12 cellular contexts compared by ENCODE assay signal in genomic region chr16:19517424-19518089, GRCh38. TPM values are rescaled to one million over a fixed set of nuclear protein-coding genes. Genes with fewer than 3 reads are reported as not detected.
A peak's percentile ranks its signal among the peaks of the same experiment; 100 is the strongest.
DNase-seq lines count a peak whose midpoint lies in the region; ATAC-seq, FAIRE-seq and TF ChIP-seq lines count a peak whose summit lies in the region.
"Had no signal": no experiment of that assay in that cellular context is flagged by ENCODE, and none has a peak within 500 bp of the region (broad histone marks: within the 10 kb centered on the region; RNA-seq: fewer than 3 reads in every experiment).

No MANE protein-coding gene starts in this region.

- CTCF ChIA-PET in A549 (lab: Yijun Ruan, JAX) = interaction anchor here (0.6 to 3.2 kb wide), 7 partner anchors 13 to 534 kb away, joined by 3 to 24 read pairs (median 4); partner anchors contain the start of genes TMC7 and VPS35L

- ATAC-seq in A549 (no peak), HG03135 (IDR thresholded peaks at IDR 0.05; ENCODE audit: unreplicated experiment) (no peak), GM21528 (IDR thresholded peaks at IDR 0.05; ENCODE audit: low FRiP score, unreplicated experiment) (no peak)

- DNase-seq in A549 (ENCODE audit: low read depth in 1 of 2, low spot score in 1 of 2) (peak; percentile 35 to 48), H4 (ENCODE audit: low spot score) (peak; percentile 78), SW480 (ENCODE audit: low spot score) (peak; percentile 17), epithelial cell of prostate (ENCODE audit: low read depth, low spot score) (peak; percentile 82), superior temporal gyrus (ENCODE audit: extremely low spot score) (no peak)
- DNase-seq in activated effector memory CD4-positive, alpha-beta T cell treated with anti-CD3 and anti-CD28 coated beads, Interleukin-2, amount 50 U/mL, for 16 hours = no peak
- DNase-seq: activated B cell treated with CpG ODN at 0.5 μM for 24 hours; NCI-H146; nephron progenitor cell; stimulated activated CD4-positive, alpha-beta T cell treated with anti-CD3 and anti-CD28 coated beads, Interleukin-12 subunit alpha, Interleukin-12 subunit beta, amount 100 ng/mL, for 4 hours had no signal

- TF ChIP-seq RAD21 in A549 (conservative IDR thresholded peaks at IDR 0.05 in 1 of 2, IDR thresholded peaks at IDR 0.05 in 1 of 2) = no peak

- peaks cover 55% of the 10 kb centered on the region for H3K4me1 ChIP-seq in A549

- 53% methylated on average over 8 of the region's 8 CpGs for WGBS in A549 (ENCODE audit: missing lambda C conversion rate)

- POLR2A ChIA-PET in A549 (lab: Yijun Ruan, JAX) = interaction anchor here (1.2 kb wide), 1 partner anchor 38 kb away, joined by 3 read pairs; the partner anchor contains the start of gene VPS35L

- H3K9me3 ChIP-seq in A549 = no peaks in the 10 kb centered on the region; the same call in 2 of the 3 replicates

- H3K4me3 ChIP-seq in A549 = no peak overlapping the region

- TF ChIP-seq CTCF in A549 (IDR thresholded peaks at IDR 0.05) = no peak

- FAIRE-seq in A549 (lab: Jason Lieb, UNC) = no peak

- H3K27ac ChIP-seq in A549 = no peak overlapping the region
- peak overlapping the region; percentile 27 for H3K27ac ChIP-seq in epithelial cell of prostate

- TF ChIP-seq EP300 in A549 (IDR thresholded peaks at IDR 0.05) = no peak

- H3K4me2 ChIP-seq in A549 = peak overlapping the region; percentile 42

- no peak for TF ChIP-seq POLR2A in A549 (IDR thresholded peaks at IDR 0.05; ENCODE audit: low read length)

TF ChIP-seq in A549, 52 proteins besides CTCF, POLR2A, EP300 and RAD21:
- TF ChIP-seq MAX (IDR thresholded peaks at IDR 0.05) (no peak), ZSCAN20 (CRISPR knock-in tag; IDR thresholded peaks at IDR 0.05) (no peak), MAFK (IDR thresholded peaks at IDR 0.05; ENCODE audit: partially characterized antibody) (peak; percentile 61), FOSL2 (IDR thresholded peaks at IDR 0.05) (no peak), FOSL2 (CRISPR knock-in tag; IDR thresholded peaks at IDR 0.05) (peak; percentile 78), GATA3 (IDR thresholded peaks at IDR 0.05; ENCODE audit: borderline replicate concordance) (peak; percentile 34; the same call in 1 of the 2 replicates), HDAC2 (IDR thresholded peaks at IDR 0.05) (no peak), POLR2AphosphoS2 (conservative IDR thresholded peaks at IDR 0.05; ENCODE audit: low read length) (no peak), JUNB (IDR thresholded peaks at IDR 0.05) (no peak), CBX8 (IDR thresholded peaks at IDR 0.05) (no peak), RARB (CRISPR knock-in tag; IDR thresholded peaks at IDR 0.05) (no peak), ZC3H11A (IDR thresholded peaks at IDR 0.05) (no peak)
TF ChIP-seq in A549: peak in this region for 3.

RNA-seq across cellular contexts. Expression of gene GDE1, which starts 4.3 kb away (rescaled TPM):
- polyA plus RNA-seq in A549 (2011; rRNA removed) (81.6 and 85.2 TPM in 2 replicates), A549 (2017; fragmentation: RNase III; extraction: RNeasy Plus Mini Kit Qiagen cat#74134 plus additional on column Dnase treatment) (54.9 to 59.7 TPM (median 55.6 TPM) in 3 replicates)
- polyA plus RNA-seq in A549 (2012; cell fraction: cytosol; rRNA removed) = 31.0 and 36.8 TPM in 2 replicates
- polyA plus RNA-seq in A549 (2012; cell fraction: nucleus; rRNA removed) = 14.0 and 16.2 TPM in 2 replicates
- polyA minus RNA-seq in A549 (2011; rRNA and poly(A)+ RNA removed) = 28.2 and 28.3 TPM in 2 replicates
- 87.4 and 87.7 TPM in 2 replicates for total RNA-seq in H4 (2014; rRNA removed; shearing (Covaris generic))

RNA-seq across cellular contexts. Expression of gene CCP110, which starts 6.2 kb away (rescaled TPM):
- polyA plus RNA-seq in A549 (2011; rRNA removed) = 14.0 and 15.3 TPM in 2 replicates
- 4.0 and 4.4 TPM in 2 replicates for polyA plus RNA-seq in A549 (2012; cell fraction: cytosol; rRNA removed)
- polyA plus RNA-seq in A549 (2012; cell fraction: nucleus; rRNA removed) = 2.4 and 3.0 TPM in 2 replicates
- 11.3 to 12.1 TPM (median 11.6 TPM) in 3 replicates for polyA plus RNA-seq in A549 (2017; fragmentation: RNase III; extraction: RNeasy Plus Mini Kit Qiagen cat#74134 plus additional on column Dnase treatment)
- 4.6 and 6.5 TPM in 2 replicates for polyA minus RNA-seq in A549 (2011; rRNA and poly(A)+ RNA removed)
- 7.0 and 8.0 TPM in 2 replicates for total RNA-seq in H4 (2014; rRNA removed; shearing (Covaris generic))

RNA-seq across cellular contexts. Expression of gene VPS35L, which starts 37.9 kb away (rescaled TPM):
- 47.7 and 59.0 TPM in 2 replicates for polyA plus RNA-seq in A549 (2011; rRNA removed)
- polyA plus RNA-seq in A549 (2012; cell fraction: cytosol; rRNA removed) = 23.0 and 25.6 TPM in 2 replicates
- polyA plus RNA-seq in A549 (2012; cell fraction: nucleus; rRNA removed) = 27.7 and 28.6 TPM in 2 replicates
- polyA plus RNA-seq in A549 (2017; fragmentation: RNase III; extraction: RNeasy Plus Mini Kit Qiagen cat#74134 plus additional on column Dnase treatment) = 35.0 to 38.4 TPM (median 37.6 TPM) in 3 replicates
- 76.2 and 88.5 TPM in 2 replicates for polyA minus RNA-seq in A549 (2011; rRNA and poly(A)+ RNA removed)
- total RNA-seq in H4 (2014; rRNA removed; shearing (Covaris generic)) = 21.5 and 32.9 TPM in 2 replicates

Comparison
In these comparisons a context has a peak if more than half of its experiments do, and no peak if none do; other contexts are left out.
1. DNase-seq: peak in A549 (2 of 2), H4 (single experiment), SW480 (single experiment) and epithelial cell of prostate (single experiment); none in activated effector memory CD4-positive, alpha-beta T cell treated with anti-CD3 and anti-CD28 coated beads, Interleukin-2, amount 50 U/mL, for 16 hours (single experiment) and superior temporal gyrus (single experiment).